In genomic region chr11:76248210-76248609, GRCh38 we compare ENCODE assay signal across 1 cellular context.
TF ChIP-seq lines count a peak whose summit lies in the region.

No MANE protein-coding gene starts in this region.

TF ChIP-seq in endothelial cell of umbilical vein, 7 proteins besides CTCF, POLR2A, EP300 and RAD21:
- TF ChIP-seq POLR2AphosphoS5 (IDR thresholded peaks at IDR 0.05; ENCODE audit: insufficient read depth, low read depth, low read length) (no peak), GATA2 (IDR thresholded peaks at IDR 0.05; ENCODE audit: insufficient read depth, insufficient read length, low read depth, low read length) (no peak), JUN (IDR thresholded peaks at IDR 0.05; ENCODE audit: borderline replicate concordance, insufficient read depth, insufficient read length, low read depth) (no peak), MYC (IDR thresholded peaks at IDR 0.05; ENCODE audit: low read depth, low read length) (no peak), FOS (IDR thresholded peaks at IDR 0.05; ENCODE audit: borderline replicate concordance, insufficient read depth, low read length) (no peak), EZH2 (IDR thresholded peaks at IDR 0.05; ENCODE audit: borderline replicate concordance, low read depth, low read length, severe bottlenecking) (no peak)
- TF ChIP-seq, protein P1, sequence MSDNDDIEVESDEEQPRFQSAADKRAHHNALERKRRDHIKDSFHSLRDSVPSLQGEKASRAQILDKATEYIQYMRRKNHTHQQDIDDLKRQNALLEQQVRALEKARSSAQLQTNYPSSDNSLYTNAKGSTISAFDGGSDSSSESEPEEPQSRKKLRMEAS (IDR thresholded peaks at IDR 0.05; ENCODE audit: insufficient read depth, insufficient read length): no peak
